In genomic region chr7:150983893-150984368, GRCh38 we compare ENCODE assay signal across 1 cellular context.
TF ChIP-seq lines count a peak whose summit lies in the region.

No MANE protein-coding gene starts in this region.

TF ChIP-seq in K562, 482 proteins besides CTCF, POLR2A, EP300 and RAD21 (continues in another document):
- TF ChIP-seq DMBX1 (CRISPR knock-in tag; IDR thresholded peaks at IDR 0.05; ENCODE audit: borderline replicate concordance) (peak; percentile 86; the same call in 1 of the 2 replicates), TOE1 (IDR thresholded peaks at IDR 0.05; ENCODE audit: borderline replicate concordance) (no peak), TOE1 (CRISPR knock-in tag; IDR thresholded peaks at IDR 0.05; ENCODE audit: borderline replicate concordance, low read depth) (0 out of 2 replicates have a peak, but pooled peaks have one; percentile 68), TGIF2 (CRISPR knock-in tag; IDR thresholded peaks at IDR 0.05) (0 out of 2 replicates have a peak, but pooled peaks have one; percentile 53), CHD4 (IDR thresholded peaks at IDR 0.05; ENCODE audit: insufficient read depth, insufficient replicate concordance, low read depth, low read length, poor library complexity, severe bottlenecking) (no peak), PHF20 (IDR thresholded peaks at IDR 0.05; ENCODE audit: partially characterized antibody) (no peak), NCOA2 (IDR thresholded peaks at IDR 0.05; ENCODE audit: partially characterized antibody in 2 of 2) (no peak), HDAC2 (IDR thresholded peaks at IDR 0.05) (peak; percentile 91; the same call in 1 of the 2 replicates), XRCC5 (IDR thresholded peaks at IDR 0.05; ENCODE audit: low read depth, low read length) (peak; percentile 77; the same call in 1 of the 2 replicates), ZSCAN29 (IDR thresholded peaks at IDR 0.05) (no peak), ZNF644 (tag; IDR thresholded peaks at IDR 0.05; ENCODE audit: low read depth) (peak; percentile 82), EHMT2 (IDR thresholded peaks at IDR 0.05) (peak; percentile 100), PRPF4 (IDR thresholded peaks at IDR 0.05; ENCODE audit: insufficient read depth, low read depth, low read length, poor library complexity, severe bottlenecking) (no peak), ZNF584 (CRISPR knock-in tag; IDR thresholded peaks at IDR 0.05; ENCODE audit: low read depth) (peak; percentile 27; the same call in 1 of the 2 replicates), ZNF354B (CRISPR knock-in tag; IDR thresholded peaks at IDR 0.05) (peak; percentile 43; the same call in 1 of the 2 replicates), ZNF3 (CRISPR knock-in tag; IDR thresholded peaks at IDR 0.05) (no peak), CHD1 (IDR thresholded peaks at IDR 0.05; ENCODE audit: low read length) (no peak), ZNF407 (IDR thresholded peaks at IDR 0.05; ENCODE audit: low read depth) (no peak), ELK1 (CRISPR knock-in tag; IDR thresholded peaks at IDR 0.05) (no peak), SREBF2 (CRISPR knock-in tag; IDR thresholded peaks at IDR 0.05) (0 out of 2 replicates have a peak, but pooled peaks have one; percentile 70), SRF (CRISPR knock-in tag; IDR thresholded peaks at IDR 0.05) (peak in 1 of 2 experiments; percentile 77; a peak in 2 of 4 replicates), RBM15 (IDR thresholded peaks at IDR 0.05; ENCODE audit: insufficient read depth, low read length) (no peak), ZNF232 (CRISPR knock-in tag; IDR thresholded peaks at IDR 0.05) (peak; percentile 89), ETV5 (CRISPR knock-in tag; IDR thresholded peaks at IDR 0.05; ENCODE audit: low read depth) (peak; percentile 51; the same call in 1 of the 2 replicates), PATZ1 (CRISPR knock-in tag; IDR thresholded peaks at IDR 0.05; ENCODE audit: borderline replicate concordance) (no peak), HDAC8 (tag; IDR thresholded peaks at IDR 0.05) (no peak; the same call in 1 of the 2 replicates), HCFC1 (IDR thresholded peaks at IDR 0.05; ENCODE audit: low read depth, low read length) (peak; percentile 50; the same call in 1 of the 2 replicates), HINFP (tag; conservative IDR thresholded peaks at IDR 0.05; ENCODE audit: low read depth) (no peak), HNRNPUL1 (IDR thresholded peaks at IDR 0.05; ENCODE audit: low read length) (no peak), FOXM1 (IDR thresholded peaks at IDR 0.05; ENCODE audit: low read depth) (no peak), FOXM1 (CRISPR knock-in tag; IDR thresholded peaks at IDR 0.05; ENCODE audit: low read depth) (0 out of 2 replicates have a peak, but pooled peaks have one; percentile 40), GATA2 (CRISPR knock-in tag; IDR thresholded peaks at IDR 0.05) (peak; percentile 19; the same call in 1 of the 2 replicates), ARID3B (CRISPR knock-in tag; IDR thresholded peaks at IDR 0.05; ENCODE audit: borderline replicate concordance) (no peak), JUND (IDR thresholded peaks at IDR 0.05; ENCODE audit: borderline replicate concordance, low read depth, low read length) (no peak; the same call in 1 of the 2 replicates), JUND (tag; IDR thresholded peaks at IDR 0.05; ENCODE audit: borderline replicate concordance, low read depth, low read length) (peak; percentile 39; the same call in 1 of the 3 replicates), MTA3 (IDR thresholded peaks at IDR 0.05; ENCODE audit: borderline replicate concordance) (no peak)
- TF ChIP-seq, protein P1, sequence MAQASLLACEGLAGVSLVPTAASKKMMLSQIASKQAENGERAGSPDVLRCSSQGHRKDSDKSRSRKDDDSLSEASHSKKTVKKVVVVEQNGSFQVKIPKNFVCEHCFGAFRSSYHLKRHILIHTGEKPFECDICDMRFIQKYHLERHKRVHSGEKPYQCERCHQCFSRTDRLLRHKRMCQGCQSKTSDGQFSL (CRISPR knock-in tag; IDR thresholded peaks at IDR 0.05): no peak
- TF ChIP-seq, protein P1 (tag; IDR thresholded peaks at IDR 0.05): 0 out of 4 replicates have a peak, but pooled peaks of 1 of the 2 experiments have one; percentile 14
- TF ChIP-seq, protein P2, sequence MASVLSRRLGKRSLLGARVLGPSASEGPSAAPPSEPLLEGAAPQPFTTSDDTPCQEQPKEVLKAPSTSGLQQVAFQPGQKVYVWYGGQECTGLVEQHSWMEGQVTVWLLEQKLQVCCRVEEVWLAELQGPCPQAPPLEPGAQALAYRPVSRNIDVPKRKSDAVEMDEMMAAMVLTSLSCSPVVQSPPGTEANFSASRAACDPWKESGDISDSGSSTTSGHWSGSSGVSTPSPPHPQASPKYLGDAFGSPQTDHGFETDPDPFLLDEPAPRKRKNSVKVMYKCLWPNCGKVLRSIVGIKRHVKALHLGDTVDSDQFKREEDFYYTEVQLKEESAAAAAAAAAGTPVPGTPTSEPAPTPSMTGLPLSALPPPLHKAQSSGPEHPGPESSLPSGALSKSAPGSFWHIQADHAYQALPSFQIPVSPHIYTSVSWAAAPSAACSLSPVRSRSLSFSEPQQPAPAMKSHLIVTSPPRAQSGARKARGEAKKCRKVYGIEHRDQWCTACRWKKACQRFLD (CRISPR knock-in tag; IDR thresholded peaks at IDR 0.05): peak; percentile 60; the same call in 1 of the 2 replicates
- TF ChIP-seq, protein P3, sequence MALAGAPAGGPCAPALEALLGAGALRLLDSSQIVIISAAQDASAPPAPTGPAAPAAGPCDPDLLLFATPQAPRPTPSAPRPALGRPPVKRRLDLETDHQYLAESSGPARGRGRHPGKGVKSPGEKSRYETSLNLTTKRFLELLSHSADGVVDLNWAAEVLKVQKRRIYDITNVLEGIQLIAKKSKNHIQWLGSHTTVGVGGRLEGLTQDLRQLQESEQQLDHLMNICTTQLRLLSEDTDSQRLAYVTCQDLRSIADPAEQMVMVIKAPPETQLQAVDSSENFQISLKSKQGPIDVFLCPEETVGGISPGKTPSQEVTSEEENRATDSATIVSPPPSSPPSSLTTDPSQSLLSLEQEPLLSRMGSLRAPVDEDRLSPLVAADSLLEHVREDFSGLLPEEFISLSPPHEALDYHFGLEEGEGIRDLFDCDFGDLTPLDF (CRISPR knock-in tag; IDR thresholded peaks at IDR 0.05): peak; percentile 38; the same call in 1 of the 2 replicates
- TF ChIP-seq, protein P4, sequence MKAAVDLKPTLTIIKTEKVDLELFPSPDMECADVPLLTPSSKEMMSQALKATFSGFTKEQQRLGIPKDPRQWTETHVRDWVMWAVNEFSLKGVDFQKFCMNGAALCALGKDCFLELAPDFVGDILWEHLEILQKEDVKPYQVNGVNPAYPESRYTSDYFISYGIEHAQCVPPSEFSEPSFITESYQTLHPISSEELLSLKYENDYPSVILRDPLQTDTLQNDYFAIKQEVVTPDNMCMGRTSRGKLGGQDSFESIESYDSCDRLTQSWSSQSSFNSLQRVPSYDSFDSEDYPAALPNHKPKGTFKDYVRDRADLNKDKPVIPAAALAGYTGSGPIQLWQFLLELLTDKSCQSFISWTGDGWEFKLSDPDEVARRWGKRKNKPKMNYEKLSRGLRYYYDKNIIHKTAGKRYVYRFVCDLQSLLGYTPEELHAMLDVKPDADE (conservative IDR thresholded peaks at IDR 0.05; ENCODE audit: control insufficient read depth, low read depth, low read length): no peak
- TF ChIP-seq, protein P5, sequence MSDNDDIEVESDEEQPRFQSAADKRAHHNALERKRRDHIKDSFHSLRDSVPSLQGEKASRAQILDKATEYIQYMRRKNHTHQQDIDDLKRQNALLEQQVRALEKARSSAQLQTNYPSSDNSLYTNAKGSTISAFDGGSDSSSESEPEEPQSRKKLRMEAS (CRISPR knock-in tag; IDR thresholded peaks at IDR 0.05): peak; percentile 51; the same call in 1 of the 2 replicates
